In genomic region chr22:40928657-40929056, GRCh38 we compare ENCODE assay signal across 1 cellular context.
A peak's percentile ranks its signal among the peaks of the same experiment; 100 is the strongest.
TF ChIP-seq lines count a peak whose summit lies in the region.

No MANE protein-coding gene starts in this region.

TF ChIP-seq in K562, 482 proteins besides CTCF, POLR2A, EP300 and RAD21 (continued from another document):
- no peak for TF ChIP-seq CBX8 (IDR thresholded peaks at IDR 0.05; ENCODE audit: borderline replicate concordance, extremely low read depth, low read depth, low read length, poor library complexity, severe bottlenecking)
- TF ChIP-seq HNRNPK (IDR thresholded peaks at IDR 0.05; ENCODE audit: low read depth, low read length, poor library complexity, severe bottlenecking) = no peak
- no peak for TF ChIP-seq NEUROD1 (IDR thresholded peaks at IDR 0.05; ENCODE audit: borderline replicate concordance, low read depth, low read length, partially characterized antibody)
- TF ChIP-seq PHF21A (IDR thresholded peaks at IDR 0.05; ENCODE audit: borderline replicate concordance, low read depth) = no peak
- TF ChIP-seq ZNF766 (CRISPR knock-in tag; conservative IDR thresholded peaks at IDR 0.05) = peak; percentile 50; the same call in 1 of the 2 replicates
- TF ChIP-seq PBX2 (CRISPR knock-in tag; IDR thresholded peaks at IDR 0.05; ENCODE audit: low read depth) = no peak
- peak; percentile 83 for TF ChIP-seq PBX2 (tag; conservative IDR thresholded peaks at IDR 0.05; ENCODE audit: low read depth)
- no peak for TF ChIP-seq CEBPB (tag; IDR thresholded peaks at IDR 0.05)
- TF ChIP-seq E2F6 (IDR thresholded peaks at IDR 0.05; ENCODE audit: borderline replicate concordance in 1 of 2, extremely low read depth in 1 of 2, insufficient read depth in 1 of 2, insufficient read length in 1 of 2, low read depth in 1 of 2, low read length in 1 of 2, poor library complexity in 1 of 2, severe bottlenecking in 1 of 2) = no peak
- no peak for TF ChIP-seq SREBF2 (CRISPR knock-in tag; IDR thresholded peaks at IDR 0.05)
- TF ChIP-seq CBFA2T3 (IDR thresholded peaks at IDR 0.05) = peak; percentile 86
- no peak for TF ChIP-seq MED1 (CRISPR knock-in tag; IDR thresholded peaks at IDR 0.05; ENCODE audit: borderline replicate concordance)
- peak; percentile 24; the same call in 1 of the 2 replicates for TF ChIP-seq SMARCA4 (IDR thresholded peaks at IDR 0.05)
- TF ChIP-seq SFPQ (IDR thresholded peaks at IDR 0.05; ENCODE audit: low read depth, low read length) = no peak
- peak; percentile 61; the same call in 1 of the 2 replicates for TF ChIP-seq MECOM (CRISPR knock-in tag; IDR thresholded peaks at IDR 0.05)
- TF ChIP-seq ZNF639 (CRISPR knock-in tag; conservative IDR thresholded peaks at IDR 0.05 in 1 of 2, IDR thresholded peaks at IDR 0.05 in 1 of 2) = no peak
- TF ChIP-seq SMAD4 (CRISPR knock-in tag; conservative IDR thresholded peaks at IDR 0.05) = peak; percentile 75
- peak; percentile 69 for TF ChIP-seq TEAD4 (IDR thresholded peaks at IDR 0.05; ENCODE audit: low read length)
- no peak for TF ChIP-seq TEAD4 (CRISPR knock-in tag; IDR thresholded peaks at IDR 0.05; ENCODE audit: borderline replicate concordance)
